Comparison of ENCODE assay signal across 18 cellular contexts in genomic region chr17:36092228-36092627, GRCh38. TPM values are rescaled to one million over a fixed set of nuclear protein-coding genes. Genes with fewer than 3 reads are reported as not detected.
DNase-seq lines count a peak whose midpoint lies in the region; ATAC-seq and TF ChIP-seq lines count a peak whose summit lies in the region.
"Had no signal": no experiment of that assay in that cellular context is flagged by ENCODE, and none has a peak within 500 bp of the region (broad histone marks: within the 10 kb centered on the region; RNA-seq: fewer than 3 reads in every experiment).

No MANE protein-coding gene starts in this region.

- no peaks in the 10 kb centered on the region for H3K9me3 Mint-ChIP-seq in activated CD8-positive, alpha-beta T cell treated with anti-CD3 and anti-CD28 coated beads, Interleukin-2, amount 10 ng/mL, durations not matched to agents 7 days and 5 days (ENCODE audit: insufficient read depth)
- H3K9me3 Mint-ChIP-seq in natural killer cell treated with Interleukin-12 subunit alpha and Interleukin-12 subunit beta and Interleukin-15 and Interleukin-18, amount 100 ng/mL, for 72 hours, result peaks cover 6% of the 10 kb centered on the region

- peaks cover 25% of the 10 kb centered on the region for H3K27me3 Mint-ChIP-seq in activated CD8-positive, alpha-beta T cell treated with anti-CD3 and anti-CD28 coated beads, Interleukin-2, amount 10 ng/mL, durations not matched to agents 7 days and 5 days (ENCODE audit: low read depth)
- no peaks in the 10 kb centered on the region for H3K27me3 Mint-ChIP-seq in natural killer cell treated with Interleukin-12 subunit alpha and Interleukin-12 subunit beta and Interleukin-15 and Interleukin-18, amount 100 ng/mL, for 72 hours

- POLR2A ChIA-PET in activated CD8-positive, alpha-beta T cell treated with anti-CD3 and anti-CD28 coated beads, Interleukin-2, amount 10 ng/mL, durations not matched to agents 7 days and 5 days (lab: Charles Lee), result no interaction called here

- H3K27me3 ChIP-seq in tibial artery, result no peaks in the 10 kb centered on the region
- peaks cover 0 to 5% of the 10 kb centered on the region in 2 donors for H3K27me3 ChIP-seq in tibial nerve

- H3K27ac Mint-ChIP-seq in activated CD8-positive, alpha-beta T cell treated with anti-CD3 and anti-CD28 coated beads, Interleukin-2, amount 10 ng/mL, durations not matched to agents 7 days and 5 days, result peak overlapping the region; percentile 28
- H3K27ac Mint-ChIP-seq in natural killer cell treated with Interleukin-12 subunit alpha and Interleukin-12 subunit beta and Interleukin-15 and Interleukin-18, amount 100 ng/mL, for 72 hours, result peak overlapping the region; percentile 95 to 96

- TF ChIP-seq CTCF in tibial artery (IDR thresholded peaks at IDR 0.05) (no peak), tibial nerve (IDR thresholded peaks at IDR 0.05) (no peak)

- DNase-seq in activated CD4-positive, alpha-beta T cell treated with anti-CD3 and anti-CD28 coated beads for 48 hours, result peak; percentile 68
- DNase-seq in activated CD4-positive, alpha-beta T cell treated with anti-CD3 and anti-CD28 coated beads, Interleukin-2, amount 50 U/mL, for 4 hours, result no peak
- no peak for DNase-seq in activated CD8-positive, alpha-beta T cell treated with anti-CD3 and anti-CD28 coated beads, Interleukin-2, amount 10 ng/mL, durations not matched to agents 7 days and 5 days
- peak; percentile 85 for DNase-seq in natural killer cell treated with Interleukin-12 subunit alpha and Interleukin-12 subunit beta and Interleukin-15 and Interleukin-18, amount 100 ng/mL, for 72 hours (ENCODE audit: low spot score)
- no peak for DNase-seq in epidermal melanocyte (ENCODE audit: insufficient read length, low spot score)
- DNase-seq in tibial artery, result no peak
- DNase-seq in tibial nerve (ENCODE audit: low spot score in 2 of 2), result no peak
- DNase-seq: EL, KG1, kidney glomerular epithelial cell, midbrain, NCI-H1417 treated with DMSO at 0.1 percent for 48 hours, NCI-H345 had no signal

- CTCF ChIA-PET in activated CD8-positive, alpha-beta T cell treated with anti-CD3 and anti-CD28 coated beads, Interleukin-2, amount 10 ng/mL, durations not matched to agents 7 days and 5 days (lab: Charles Lee), result interaction anchor here (5.9 kb wide), 1 partner anchor 20 kb away, joined by 38 read pairs; no protein-coding TSS in a partner anchor

- H3K36me3 ChIP-seq in tibial artery (no peaks in the 10 kb centered on the region), tibial nerve (no peaks in the 10 kb centered on the region)
- H3K36me3 ChIP-seq: suprapubic skin had no signal

- H3K9me3 ChIP-seq in tibial artery (no peaks in the 10 kb centered on the region), tibial nerve (no peaks in the 10 kb centered on the region)
- H3K9me3 ChIP-seq: suprapubic skin had no signal

- intact Hi-C loops in tibial artery (cut with DNase I; ENCODE audit: low total_unique reads), result no loop called here

- 70 to 75% methylated on average over 4 of the region's 4 CpGs for WGBS in tibial nerve, 2 donors

- H3K4me1 ChIP-seq in tibial artery (no peaks in the 10 kb centered on the region), tibial nerve (no peaks in the 10 kb centered on the region)
- H3K4me1 ChIP-seq: suprapubic skin had no signal

- H3K27ac ChIP-seq in tibial artery, result no peak overlapping the region
- H3K27ac ChIP-seq in tibial nerve, result no peak overlapping the region
- H3K27ac ChIP-seq: suprapubic skin had no signal

- TF ChIP-seq EP300 in tibial nerve (IDR thresholded peaks at IDR 0.05), result no peak

- no peak overlapping the region for H3K4me3 Mint-ChIP-seq in activated CD8-positive, alpha-beta T cell treated with anti-CD3 and anti-CD28 coated beads, Interleukin-2, amount 10 ng/mL, durations not matched to agents 7 days and 5 days
- H3K4me3 Mint-ChIP-seq in natural killer cell treated with Interleukin-12 subunit alpha and Interleukin-12 subunit beta and Interleukin-15 and Interleukin-18, amount 100 ng/mL, for 72 hours, result peak overlapping the region; percentile 61

- ATAC-seq in GM18861 (IDR thresholded peaks at IDR 0.05; ENCODE audit: unreplicated experiment), result peak; percentile 21
- ATAC-seq in activated CD8-positive, alpha-beta T cell treated with anti-CD3 and anti-CD28 coated beads, Interleukin-2, amount 10 ng/mL, durations not matched to agents 7 days and 5 days, result peak; percentile 31
- ATAC-seq in natural killer cell treated with Interleukin-12 subunit alpha and Interleukin-12 subunit beta and Interleukin-15 and Interleukin-18, amount 100 ng/mL, for 72 hours, result peak; percentile 37 to 48

- H3K36me3 Mint-ChIP-seq in activated CD8-positive, alpha-beta T cell treated with anti-CD3 and anti-CD28 coated beads, Interleukin-2, amount 10 ng/mL, durations not matched to agents 7 days and 5 days (ENCODE audit: low read depth), result no peaks in the 10 kb centered on the region
- peaks cover 11% of the 10 kb centered on the region for H3K36me3 Mint-ChIP-seq in natural killer cell treated with Interleukin-12 subunit alpha and Interleukin-12 subunit beta and Interleukin-15 and Interleukin-18, amount 100 ng/mL, for 72 hours

- H3K4me3 ChIP-seq in tibial artery (no peak overlapping the region), tibial nerve (no peak overlapping the region)
- H3K4me3 ChIP-seq: suprapubic skin had no signal

- no peak for TF ChIP-seq POLR2A in tibial nerve (IDR thresholded peaks at IDR 0.05)

- H3K4me1 Mint-ChIP-seq in activated CD8-positive, alpha-beta T cell treated with anti-CD3 and anti-CD28 coated beads, Interleukin-2, amount 10 ng/mL, durations not matched to agents 7 days and 5 days (ENCODE audit: low read depth), result peaks cover 51% of the 10 kb centered on the region
- peaks cover 69 to 81% of the 10 kb centered on the region in 2 donors for H3K4me1 Mint-ChIP-seq in natural killer cell treated with Interleukin-12 subunit alpha and Interleukin-12 subunit beta and Interleukin-15 and Interleukin-18, amount 100 ng/mL, for 72 hours (ENCODE audit: low read depth in 2 of 2)

RNA-seq across cellular contexts. Expression of gene CCL3, which starts 2.3 kb away (rescaled TPM):
- total RNA-seq in activated CD8-positive, alpha-beta T cell treated with anti-CD3 and anti-CD28 coated beads, Interleukin-2, amount 10 ng/mL, durations not matched to agents 7 days and 5 days, result 1 to 10 TPM; 4.2 to 5.1 TPM
- 1,000 to 10,000 TPM; 2,440 to 2,619 TPM for total RNA-seq in natural killer cell treated with Interleukin-12 subunit alpha and Interleukin-12 subunit beta and Interleukin-15 and Interleukin-18, amount 100 ng/mL, for 72 hours
- 1 to 10 TPM in 1 of 4 donors, not detected in 3; 3.6 TPM for total RNA-seq in tibial nerve
- total RNA-seq: A673, fibroblast of lung had no signal

RNA-seq across cellular contexts. Expression of gene CCL4, which starts 11.4 kb away (rescaled TPM):
- 1 to 10 TPM; 6.5 to 6.7 TPM for total RNA-seq in activated CD8-positive, alpha-beta T cell treated with anti-CD3 and anti-CD28 coated beads, Interleukin-2, amount 10 ng/mL, durations not matched to agents 7 days and 5 days
- total RNA-seq in natural killer cell treated with Interleukin-12 subunit alpha and Interleukin-12 subunit beta and Interleukin-15 and Interleukin-18, amount 100 ng/mL, for 72 hours, result 100 to 1,000 TPM; 379 to 582 TPM
- total RNA-seq in tibial nerve, result 1 to 10 TPM in 2 of 4 donors, under 1 TPM in 1, not detected in 1; 0.90 to 2.4 (median 1.9) TPM
- total RNA-seq: A673, fibroblast of lung, SK-MEL-5 had no signal

RNA-seq across cellular contexts. Expression of gene CCL18, which starts 28.2 kb away (rescaled TPM):
- total RNA-seq in activated CD8-positive, alpha-beta T cell treated with anti-CD3 and anti-CD28 coated beads, Interleukin-2, amount 10 ng/mL, durations not matched to agents 7 days and 5 days, result not detected
- not detected for total RNA-seq in natural killer cell treated with Interleukin-12 subunit alpha and Interleukin-12 subunit beta and Interleukin-15 and Interleukin-18, amount 100 ng/mL, for 72 hours
- 1 to 10 TPM in 1 of 4 donors, not detected in 3; 4.5 TPM for total RNA-seq in tibial nerve
- total RNA-seq: A673, fibroblast of lung had no signal

Comparison
In these comparisons a context has a peak if more than half of its experiments do, and no peak if none do; other contexts are left out.
1. DNase-seq: peak in activated CD4-positive, alpha-beta T cell treated with anti-CD3 and anti-CD28 coated beads for 48 hours (single experiment) and natural killer cell treated with Interleukin-12 subunit alpha and Interleukin-12 subunit beta and Interleukin-15 and Interleukin-18, amount 100 ng/mL, for 72 hours (single experiment); none in activated CD4-positive, alpha-beta T cell treated with anti-CD3 and anti-CD28 coated beads, Interleukin-2, amount 50 U/mL, for 4 hours (0 of 2), activated CD8-positive, alpha-beta T cell treated with anti-CD3 and anti-CD28 coated beads, Interleukin-2, amount 10 ng/mL, durations not matched to agents 7 days and 5 days (single experiment), epidermal melanocyte (single experiment), tibial artery (0 of 2) and tibial nerve (0 of 2).
2. RNA of gene CCL3, which starts 2.3 kb away (total RNA-seq): 2,440 to 2,619 TPM in natural killer cell treated with Interleukin-12 subunit alpha and Interleukin-12 subunit beta and Interleukin-15 and Interleukin-18, amount 100 ng/mL, for 72 hours; 4.2 to 5.1 TPM in activated CD8-positive, alpha-beta T cell treated with anti-CD3 and anti-CD28 coated beads, Interleukin-2, amount 10 ng/mL, durations not matched to agents 7 days and 5 days and 3.6 TPM in tibial nerve; every median in the first group is over 100 times any median in the second.
3. RNA of gene CCL4, which starts 11.4 kb away (total RNA-seq): 379 to 582 TPM in natural killer cell treated with Interleukin-12 subunit alpha and Interleukin-12 subunit beta and Interleukin-15 and Interleukin-18, amount 100 ng/mL, for 72 hours; 6.5 to 6.7 TPM in activated CD8-positive, alpha-beta T cell treated with anti-CD3 and anti-CD28 coated beads, Interleukin-2, amount 10 ng/mL, durations not matched to agents 7 days and 5 days and 0.90 to 2.4 TPM in tibial nerve; every median in the first group is over 10 times any median in the second.
4. Peak in every context shown above with its lines, with median percentiles within 50 percentile points of each other: ATAC-seq.